Comparison of ENCODE assay signal across 14 cellular contexts in genomic region chr11:69923641-69924307, GRCh38.
DNase-seq lines count a peak whose midpoint lies in the region; ATAC-seq and TF ChIP-seq lines count a peak whose summit lies in the region.
"Had no signal": no experiment of that assay in that cellular context is flagged by ENCODE, and none has a peak within 500 bp of the region (broad histone marks: within the 10 kb centered on the region; RNA-seq: fewer than 3 reads in every experiment).

No MANE protein-coding gene starts in this region.

- peak overlapping the region; percentile 19; the same call in 1 of the 2 replicates for H3K4me2 ChIP-seq in BLaER1
- no peak overlapping the region for H3K4me2 ChIP-seq in IMR-90 (ENCODE audit: low read depth, low read length)
- H3K4me2 ChIP-seq in smooth muscle cell: no peak overlapping the region
- H3K4me2 ChIP-seq in trophoblast cell (ENCODE audit: low read length): no peak overlapping the region

- no TSS peak for BruUV-seq in IMR-90 (replicated peaks; lab: Mats Ljungman, UMichigan)

- ATAC-seq in IMR-90 (ENCODE audit: low read depth): no peak
- no peak for ATAC-seq in left colon
- no peak for ATAC-seq in HG03442 (IDR thresholded peaks at IDR 0.05; ENCODE audit: unreplicated experiment)

- H3K9me1 ChIP-seq in IMR-90 (ENCODE audit: insufficient read depth, low read length): peaks cover 5% of the 10 kb centered on the region; the same call in 1 of the 2 replicates

- DNase-seq in IMR-90 (no peak), left colon (peak; percentile 2 to 15), smooth muscle cell (lab: John Stamatoyannopoulos, UW; ENCODE audit: unreplicated experiment) (no peak), NCI-H1930 (lab: John Stamatoyannopoulos, UW) (no peak), trophoblast cell (no peak)
- DNase-seq: GDM1, NCI-H1048, NCI-H146, NCI-H2081 treated with DMSO at 0.1 percent for 48 hours, NCI-H510A treated with DMSO at 0.1 percent for 48 hours, NCI-H82 had no signal

- H4K20me1 ChIP-seq in BLaER1 (no peaks in the 10 kb centered on the region), IMR-90 (ENCODE audit: insufficient read depth, low read length) (no peaks in the 10 kb centered on the region), smooth muscle cell (ENCODE audit: low read depth) (no peaks in the 10 kb centered on the region)

- H3K9ac ChIP-seq in BLaER1 (no peak overlapping the region), IMR-90 (ENCODE audit: low read depth, low read length) (no peak overlapping the region), smooth muscle cell (ENCODE audit: low read depth) (no peak overlapping the region), trophoblast cell (ENCODE audit: low read length) (no peak overlapping the region)

- H3K79me1 ChIP-seq in IMR-90 (ENCODE audit: low read depth in 1 of 2, low read length in 2 of 2): no peaks in the 10 kb centered on the region
- H3K79me1 ChIP-seq in trophoblast cell (ENCODE audit: low read length): no peaks in the 10 kb centered on the region

- no peak overlapping the region for H2BK120ac ChIP-seq in IMR-90 (ENCODE audit: low read depth, low read length)
- no peak overlapping the region for H2BK120ac ChIP-seq in trophoblast cell (ENCODE audit: insufficient read depth, low read length, poor library complexity)

- H3K14ac ChIP-seq in IMR-90 (replicated peaks; ENCODE audit: low read depth, low read length) (no peak overlapping the region), trophoblast cell (ENCODE audit: low read length) (no peak overlapping the region)

- 90% methylated on average over 5 of the region's 13 CpGs; no CpG with 5 or more reads in 1 of the 2 experiments for WGBS in IMR-90 (ENCODE audit: extremely low coverage in 2 of 2, insufficient read length in 1 of 2), 2 experiments
- 89% methylated on average over 13 of the region's 13 CpGs for WGBS in smooth muscle cell (ENCODE audit: low lambda C conversion rate)
- no CpG with 5 or more reads among the region's 13 CpGs for WGBS in trophoblast cell (ENCODE audit: extremely low coverage, insufficient coverage, insufficient read length)

- no peak overlapping the region for H2AK9ac ChIP-seq in IMR-90 (replicated peaks; ENCODE audit: low read depth, low read length, poor library complexity)

- peaks cover 44% of the 10 kb centered on the region for H3K4me1 ChIP-seq in BLaER1
- H3K4me1 ChIP-seq in IMR-90 (ENCODE audit: control insufficient read depth, insufficient read depth, low read length): peaks cover 10% of the 10 kb centered on the region
- H3K4me1 ChIP-seq in smooth muscle cell (ENCODE audit: low read depth): no peaks in the 10 kb centered on the region
- peaks cover 0 to 2% of the 10 kb centered on the region in 2 experiments for H3K4me1 ChIP-seq in trophoblast cell (ENCODE audit: control insufficient read depth in 1 of 2, insufficient read depth in 2 of 2, low read length in 2 of 2)

- H2BK20ac ChIP-seq in IMR-90 (ENCODE audit: low read depth, low read length): no peak overlapping the region

- TF ChIP-seq POLR2A in IMR-90 (IDR thresholded peaks at IDR 0.05; ENCODE audit: low read depth, low read length): no peak

- dilution Hi-C loops in IMR-90 (cut with HindIII; ENCODE audit: low sequenced_read_pairs, unreplicated experiment): loop anchor here (25.0 kb wide), 1 partner anchor 239 kb away; no protein-coding TSS in a partner anchor

- TF ChIP-seq RAD21 in IMR-90 (IDR thresholded peaks at IDR 0.05; ENCODE audit: low read length): no peak

- POLR2A ChIA-PET in IMR-90 (lab: Charles Lee; ENCODE audit: unreplicated experiment): no interaction called here

- H4K8ac ChIP-seq in IMR-90 (ENCODE audit: low read depth in 2 of 2, low read length in 2 of 2) (no peak overlapping the region), trophoblast cell (ENCODE audit: low read depth, low read length) (no peak overlapping the region)

- no peak overlapping the region for H2AFZ ChIP-seq in IMR-90 (replicated peaks; ENCODE audit: low read length, poor library complexity)
- no peak overlapping the region for H2AFZ ChIP-seq in smooth muscle cell (ENCODE audit: low read depth)
- H2AFZ ChIP-seq in trophoblast cell (ENCODE audit: insufficient read depth, low read length, poor library complexity): no peak overlapping the region

- no peak overlapping the region for H2BK12ac ChIP-seq in trophoblast cell (ENCODE audit: low read length)

- in situ Hi-C loops in IMR-90 (cut with MboI; ENCODE audit: low sequenced_read_pairs): no loop called here

- H3K4ac ChIP-seq in IMR-90 (ENCODE audit: low read depth, low read length) (peak overlapping the region; percentile 18; the same call in 1 of the 2 replicates), trophoblast cell (ENCODE audit: low read depth, low read length) (no peak overlapping the region)

- H2BK15ac ChIP-seq in IMR-90 (ENCODE audit: low read depth, low read length): no peak overlapping the region

- no peak overlapping the region for H3K18ac ChIP-seq in IMR-90 (ENCODE audit: low read depth, low read length)
- no peak overlapping the region for H3K18ac ChIP-seq in trophoblast cell (ENCODE audit: low read length)

- H2BK5ac ChIP-seq in IMR-90 (ENCODE audit: low read depth, low read length, poor library complexity, severe bottlenecking) (no peak overlapping the region), trophoblast cell (ENCODE audit: low read depth, low read length, poor library complexity) (no peak overlapping the region)

- intact Hi-C loops in IMR-90 (cut with micrococcal nuclease) (no loop called here), left colon (cut with DNase I, micrococcal nuclease) (no loop called here)

- no peak overlapping the region for H3K4me3 ChIP-seq in BLaER1
- no peak overlapping the region for H3K4me3 ChIP-seq in IMR-90 (ENCODE audit: insufficient read depth, low read depth, low read length)
- no peak overlapping the region for H3K4me3 ChIP-seq in smooth muscle cell
- H3K4me3 ChIP-seq in trophoblast cell (ENCODE audit: low read depth, low read length): no peak overlapping the region
- H3K4me3 ChIP-seq: SJSA1 had no signal

- no peaks in the 10 kb centered on the region for H3K79me2 ChIP-seq in smooth muscle cell (ENCODE audit: low read depth)
- H3K79me2 ChIP-seq in trophoblast cell (ENCODE audit: control insufficient read depth, insufficient read depth, low read length, poor library complexity): no peaks in the 10 kb centered on the region

- CTCF ChIA-PET in IMR-90 (lab: Yijun Ruan, JAX): no interaction called here

- H3K9me3 ChIP-seq in BLaER1 (no peaks in the 10 kb centered on the region), IMR-90 (ENCODE audit: control insufficient read depth, insufficient read depth, low read length) (no peaks in the 10 kb centered on the region), smooth muscle cell (replicated peaks; ENCODE audit: low read depth) (no peaks in the 10 kb centered on the region), trophoblast cell (ENCODE audit: insufficient read depth, low read depth, low read length) (no peaks in the 10 kb centered on the region)
- H3K9me3 ChIP-seq: SJSA1 had no signal

- H4K91ac ChIP-seq in IMR-90 (ENCODE audit: insufficient read depth, low read depth, low read length): no peak overlapping the region
- no peak overlapping the region for H4K91ac ChIP-seq in trophoblast cell (ENCODE audit: low read depth, low read length)

- H3K23ac ChIP-seq in IMR-90 (ENCODE audit: low read depth, low read length) (no peak overlapping the region), trophoblast cell (ENCODE audit: low read length) (no peak overlapping the region)

- H4K12ac ChIP-seq in trophoblast cell (ENCODE audit: low read depth, low read length): no peak overlapping the region

- H3K56ac ChIP-seq in IMR-90 (ENCODE audit: extremely low read depth, insufficient read depth, low read length): no peak overlapping the region

- H3K27me3 ChIP-seq in BLaER1: peaks cover 56% of the 10 kb centered on the region
- peaks cover 3% of the 10 kb centered on the region; the same call in 1 of the 2 replicates for H3K27me3 ChIP-seq in IMR-90 (ENCODE audit: control insufficient read depth, insufficient read depth, low read length)
- H3K27me3 ChIP-seq in smooth muscle cell (ENCODE audit: low read depth): no peaks in the 10 kb centered on the region
- H3K27me3 ChIP-seq in trophoblast cell (ENCODE audit: insufficient read depth, low read length): peaks cover 2% of the 10 kb centered on the region

- no peak overlapping the region for H3K27ac ChIP-seq in BLaER1
- no peak overlapping the region for H3K27ac ChIP-seq in IMR-90 (ENCODE audit: insufficient read depth, low read length)
- peak overlapping the region; percentile 49 for H3K27ac ChIP-seq in smooth muscle cell (ENCODE audit: low read depth)
- no peak overlapping the region for H3K27ac ChIP-seq in trophoblast cell (ENCODE audit: low read depth, low read length)
- H3K27ac ChIP-seq: SJSA1 had no signal

- H3K36me3 ChIP-seq in BLaER1: no peaks in the 10 kb centered on the region
- no peaks in the 10 kb centered on the region for H3K36me3 ChIP-seq in IMR-90 (ENCODE audit: control insufficient read depth, insufficient read depth, low read length)
- no peaks in the 10 kb centered on the region for H3K36me3 ChIP-seq in smooth muscle cell (ENCODE audit: low read depth)
- no peaks in the 10 kb centered on the region for H3K36me3 ChIP-seq in trophoblast cell (ENCODE audit: control insufficient read depth in 1 of 2, insufficient read depth in 2 of 2, low read length in 2 of 2)
- H3K36me3 ChIP-seq: SJSA1 had no signal

- no peaks in the 10 kb centered on the region for H3F3A ChIP-seq in smooth muscle cell (ENCODE audit: low read depth)

- H4K5ac ChIP-seq in IMR-90 (ENCODE audit: low read depth, low read length): no peak overlapping the region

- no peak for TF ChIP-seq CTCF in IMR-90 (conservative IDR thresholded peaks at IDR 0.05; ENCODE audit: low read depth, low read length)
- no peak for TF ChIP-seq CTCF in smooth muscle cell (IDR thresholded peaks at IDR 0.05; ENCODE audit: borderline replicate concordance, insufficient read depth, poor library complexity, severe bottlenecking)

- H2AK5ac ChIP-seq in IMR-90 (ENCODE audit: low read depth, low read length) (no peak overlapping the region), trophoblast cell (ENCODE audit: low read length) (no peak overlapping the region)

TF ChIP-seq in IMR-90, 13 proteins besides CTCF, POLR2A, EP300 and RAD21 (continues in another document):
- no peak for TF ChIP-seq SMC3 (IDR thresholded peaks at IDR 0.05; ENCODE audit: low read depth, low read length)
- no peak for TF ChIP-seq CEBPB (IDR thresholded peaks at IDR 0.05; ENCODE audit: low read depth, low read length)
- TF ChIP-seq RCOR1 (IDR thresholded peaks at IDR 0.05; ENCODE audit: insufficient replicate concordance, low read length): no peak
- TF ChIP-seq USF2 (IDR thresholded peaks at IDR 0.05; ENCODE audit: low read depth, low read length): no peak
- TF ChIP-seq MAFK (IDR thresholded peaks at IDR 0.05; ENCODE audit: low read depth, low read length): no peak
- no peak for TF ChIP-seq MAZ (IDR thresholded peaks at IDR 0.05; ENCODE audit: borderline replicate concordance, low read depth, low read length)

Comparison
In these comparisons a context has a peak if more than half of its experiments do, and no peak if none do; other contexts are left out.
1. DNase-seq: peak in left colon (2 of 2); none in IMR-90 (single experiment), smooth muscle cell (single experiment), NCI-H1930 (0 of 2) and trophoblast cell (0 of 2).